1 cellular context compared by ENCODE assay signal in the genomic region with DNA sequence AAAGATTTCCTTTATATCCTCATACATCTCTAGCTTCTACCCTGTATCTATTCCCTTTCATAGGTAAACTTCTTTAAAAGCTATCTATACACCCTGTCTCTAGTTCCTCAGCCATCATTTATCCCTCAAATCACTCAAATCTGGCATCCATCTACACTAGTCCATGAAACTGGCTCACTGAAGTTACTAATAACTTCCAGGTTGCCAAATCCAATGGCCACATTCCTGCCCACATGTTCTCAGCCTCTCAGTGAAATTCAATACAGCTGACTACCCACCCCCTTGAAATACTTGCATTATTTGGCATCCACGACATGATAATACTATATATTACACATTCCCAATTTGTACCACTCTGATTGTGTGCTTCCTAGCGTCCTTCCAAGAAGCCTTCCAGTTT.
TF ChIP-seq lines count a peak whose summit lies in the region.

No MANE protein-coding gene starts in this region.

TF ChIP-seq in GM23338, 12 proteins besides CTCF, POLR2A, EP300 and RAD21 (continued from another document):
- TF ChIP-seq STAT1 (IDR thresholded peaks at IDR 0.05; ENCODE audit: unreplicated experiment) = no peak
- TF ChIP-seq EZH2phosphoT487 (IDR thresholded peaks at IDR 0.05; ENCODE audit: unreplicated experiment) = no peak
